ENCODE assay signal across 24 cellular contexts in the genomic region with DNA sequence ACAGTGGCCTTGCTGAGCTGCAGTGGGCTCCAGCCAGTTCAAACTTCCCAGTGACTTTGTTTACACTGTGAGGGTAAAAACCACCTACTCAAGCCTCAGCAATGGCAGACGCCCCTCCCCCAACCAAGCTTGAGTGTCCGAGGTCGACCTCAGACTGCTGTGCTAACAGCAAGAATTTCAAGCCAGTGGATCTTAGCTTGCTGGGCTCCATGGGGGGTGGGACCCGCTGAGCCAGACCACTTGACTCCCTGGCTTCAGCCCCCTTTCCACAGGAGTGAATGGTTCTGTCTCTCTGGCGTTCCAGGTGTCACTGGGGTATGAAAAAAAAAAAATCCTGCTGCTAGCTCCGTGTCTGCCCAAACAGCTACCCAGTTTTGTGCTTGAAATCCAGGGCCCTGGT.
"Had no signal": no experiment of that assay in that cellular context is flagged by ENCODE, and none has a peak within 500 bp of the region (broad histone marks: within the 10 kb centered on the region; RNA-seq: fewer than 3 reads in every experiment).

No MANE protein-coding gene starts in this region.

- H3K36me3 ChIP-seq: esophagus squamous epithelium, lower lobe of right lung, prostate gland, right atrium auricular region, sigmoid colon, tibial artery, upper lobe of left lung had no signal

- H3K4me1 Mint-ChIP-seq: natural killer cell; neural crest cell; stimulated activated memory B cell treated with anti-CD40 and anti-IgM and Interleukin-4, amounts not matched to agents 10 μg/mL and 1 μg/mL and 100 μg/mL, for 72 hours had no signal

- H3K4me1 ChIP-seq: esophagus squamous epithelium, lower lobe of right lung, prostate gland, right atrium auricular region, sigmoid colon, testis, tibial artery, upper lobe of left lung had no signal

- H3K36me3 Mint-ChIP-seq: natural killer cell; stimulated activated memory B cell treated with anti-CD40 and anti-IgM and Interleukin-4, amounts not matched to agents 10 μg/mL and 1 μg/mL and 100 μg/mL, for 72 hours had no signal

- H3K27me3 Mint-ChIP-seq: stimulated activated memory B cell treated with anti-CD40 and anti-IgM and Interleukin-4, amounts not matched to agents 10 μg/mL and 1 μg/mL and 100 μg/mL, for 72 hours had no signal

- DNase-seq: dermis blood vessel endothelial cell; effector memory CD4-positive, alpha-beta T cell; erythroblast; esophagus squamous epithelium; foreskin melanocyte; glutamatergic neuron; hypothalamus; left ventricle myocardium superior; lower lobe of right lung; natural killer cell; nucleus accumbens; sigmoid colon; stimulated activated CD4-positive, alpha-beta T cell treated with anti-CD3 and anti-CD28 coated beads, Interleukin-2, amount 100 ng/mL, for 24 hours; stimulated activated CD4-positive, alpha-beta T cell treated with anti-CD3 and anti-CD28 coated beads, Interleukin-4, amount 100 ng/mL, for 24 hours; stimulated activated naive CD8-positive, alpha-beta T cell treated with anti-CD3 and anti-CD28 coated beads, Interleukin-15, Interleukin-2, amounts not matched to agents 100 U/mL and 50 U/mL, for 24 hours; substantia nigra; testis; tibial artery; upper lobe of left lung had no signal

- H3K4me3 Mint-ChIP-seq: natural killer cell; neural crest cell; stimulated activated memory B cell treated with anti-CD40 and anti-IgM and Interleukin-4, amounts not matched to agents 10 μg/mL and 1 μg/mL and 100 μg/mL, for 72 hours had no signal

- H3K27ac Mint-ChIP-seq: natural killer cell; stimulated activated memory B cell treated with anti-CD40 and anti-IgM and Interleukin-4, amounts not matched to agents 10 μg/mL and 1 μg/mL and 100 μg/mL, for 72 hours had no signal

- ATAC-seq: left ventricle myocardium superior; lower lobe of right lung; natural killer cell; stimulated activated memory B cell treated with anti-CD40 and anti-IgM and Interleukin-4, amounts not matched to agents 10 μg/mL and 1 μg/mL and 100 μg/mL, for 72 hours; stimulated activated naive CD8-positive, alpha-beta T cell treated with anti-CD3 and anti-CD28 coated beads, Interleukin-15, Interleukin-2, amounts not matched to agents 100 U/mL and 50 U/mL, for 24 hours had no signal

- H3K4me3 ChIP-seq: coronary artery, esophagus squamous epithelium, lower lobe of right lung, prostate gland, right atrium auricular region, sigmoid colon, testis, tibial artery, upper lobe of left lung had no signal

- H3K27me3 ChIP-seq: esophagus squamous epithelium, right atrium auricular region, sigmoid colon, testis, tibial artery, upper lobe of left lung had no signal

- H3K27ac ChIP-seq: coronary artery, esophagus squamous epithelium, lower lobe of right lung, prostate gland, right atrium auricular region, sigmoid colon, testis, tibial artery, upper lobe of left lung had no signal

- H3K9me3 ChIP-seq: esophagus squamous epithelium, lower lobe of right lung, prostate gland, right atrium auricular region, testis, tibial artery, upper lobe of left lung had no signal
